Comparison of ENCODE assay signal across 9 cellular contexts in the genomic region with DNA sequence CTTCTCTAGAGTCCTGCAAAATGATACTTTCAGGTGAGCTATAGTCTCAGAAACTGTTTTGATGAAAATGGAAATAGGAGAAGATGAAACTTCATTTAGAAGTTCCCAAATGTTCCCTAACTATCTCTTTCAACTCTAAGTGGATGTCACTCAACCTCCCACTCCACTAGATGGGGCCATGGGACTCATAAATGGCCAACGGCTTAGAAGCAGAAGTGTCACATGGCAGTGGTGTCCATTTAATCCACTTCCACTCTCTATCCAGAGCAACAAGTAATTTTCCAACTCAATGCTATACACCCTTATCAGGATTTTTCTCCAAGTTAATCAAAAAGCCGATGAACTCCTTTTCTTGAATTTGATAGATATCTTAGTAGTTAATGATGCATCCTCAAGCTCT.
DNase-seq lines count a peak whose midpoint lies in the region; ATAC-seq, FAIRE-seq and TF ChIP-seq lines count a peak whose summit lies in the region.
"Had no signal": no experiment of that assay in that cellular context is flagged by ENCODE, and none has a peak within 500 bp of the region (broad histone marks: within the 10 kb centered on the region; RNA-seq: fewer than 3 reads in every experiment).

No MANE protein-coding gene starts in this region.

- no peak for ATAC-seq in GM21786 (IDR thresholded peaks at IDR 0.05; ENCODE audit: unreplicated experiment)
- ATAC-seq: activated CD8-positive, alpha-beta T cell treated with anti-CD3 and anti-CD28 coated beads for 36 hours had no signal

- H3K4me3 ChIP-seq in bronchial epithelial cell (ENCODE audit: low read depth, low read length) = no peak overlapping the region

- H3K36me3 ChIP-seq in bronchial epithelial cell (ENCODE audit: control insufficient read depth, insufficient read depth, low read length) = no peaks in the 10 kb centered on the region

- no peak for FAIRE-seq in bronchial epithelial cell (lab: Jason Lieb, UNC)

- no peaks in the 10 kb centered on the region for H3K27me3 ChIP-seq in bronchial epithelial cell (ENCODE audit: control insufficient read depth, insufficient read depth, low read length)

- DNase-seq in NCI-H1417 (lab: John Stamatoyannopoulos, UW) (peak in 2 of 3 experiments; percentile 14 to 28), NCI-H1417 treated with DMSO at 0.1 percent for 48 hours (lab: John Stamatoyannopoulos, UW) (no peak), M059J (ENCODE audit: low read depth) (peak; percentile 46), bronchial epithelial cell (ENCODE audit: low read depth) (peak; percentile 37), pons (ENCODE audit: low spot score) (peak; percentile 41)
- DNase-seq in activated CD4-positive, alpha-beta T cell treated with anti-CD3 and anti-CD28 coated beads, Interleukin-2, amount 50 U/mL, for 1 hour = no peak
- DNase-seq in activated CD4-positive, alpha-beta T cell treated with anti-CD3 and anti-CD28 coated beads for 4 hours = no peak
- DNase-seq: activated CD8-positive, alpha-beta T cell treated with anti-CD3 and anti-CD28 coated beads for 36 hours had no signal

- TF ChIP-seq CTCF in bronchial epithelial cell (IDR thresholded peaks at IDR 0.05; ENCODE audit: insufficient read depth, low read length, severe bottlenecking) = peak; percentile 52

Comparison
In these comparisons a context has a peak if more than half of its experiments do, and no peak if none do; other contexts are left out.
1. DNase-seq: peak in NCI-H1417 (2 of 3), M059J (single experiment), bronchial epithelial cell (single experiment) and pons (single experiment); none in NCI-H1417 treated with DMSO at 0.1 percent for 48 hours (single experiment), activated CD4-positive, alpha-beta T cell treated with anti-CD3 and anti-CD28 coated beads, Interleukin-2, amount 50 U/mL, for 1 hour (single experiment) and activated CD4-positive, alpha-beta T cell treated with anti-CD3 and anti-CD28 coated beads for 4 hours (0 of 2).